Comparison of ENCODE assay signal across 17 cellular contexts in genomic region chr10:49083256-49083655, GRCh38. TPM values are rescaled to one million over a fixed set of nuclear protein-coding genes. Genes with fewer than 3 reads are reported as not detected.
DNase-seq lines count a peak whose midpoint lies in the region; ATAC-seq and TF ChIP-seq lines count a peak whose summit lies in the region.
"Had no signal": no experiment of that assay in that cellular context is flagged by ENCODE, and none has a peak within 500 bp of the region (broad histone marks: within the 10 kb centered on the region; RNA-seq: fewer than 3 reads in every experiment).

No MANE protein-coding gene starts in this region.

- ATAC-seq in GM19467 (IDR thresholded peaks at IDR 0.05; ENCODE audit: unreplicated experiment) (no peak), HG03442 (IDR thresholded peaks at IDR 0.05; ENCODE audit: unreplicated experiment) (no peak)
- ATAC-seq: stimulated activated effector memory CD8-positive, alpha-beta T cell treated with anti-CD3 and anti-CD28 coated beads, Interleukin-12 subunit alpha, Interleukin-12 subunit beta, amount 100 ng/mL, for 72 hours had no signal

- peak overlapping the region; percentile 45 for H3K4me3 ChIP-seq in OCI-LY3 (ENCODE audit: low read length)
- H3K4me3 ChIP-seq in esophagus squamous epithelium = no peak overlapping the region
- H3K4me3 ChIP-seq: BLaER1, pancreas had no signal

- WGBS in esophagus squamous epithelium, 2 donors = 63 to 82% methylated on average over 2 to 3 of the region's 8 CpGs

- H4K20me1 ChIP-seq in OCI-LY3 (ENCODE audit: insufficient read depth, low read length) = no peaks in the 10 kb centered on the region
- H4K20me1 ChIP-seq: BLaER1 had no signal

- DNase-seq in esophagus squamous epithelium (lab: John Stamatoyannopoulos, UW) (no peak), mucosa of gallbladder (ENCODE audit: low spot score) (peak; percentile 26), NCI-H2171 treated with DMSO at 0.1 percent for 48 hours (lab: John Stamatoyannopoulos, UW) (no peak)
- no peak for DNase-seq in stimulated activated CD4-positive, alpha-beta T cell treated with anti-CD3 and anti-CD28 coated beads, Interleukin-2, amount 100 ng/mL, for 24 hours
- DNase-seq: activated naive CD8-positive, alpha-beta T cell treated with anti-CD3 and anti-CD28 coated beads for 36 hours; EL; foreskin fibroblast; H7; NCI-H2171; stimulated activated CD4-positive, alpha-beta T cell treated with anti-CD3 and anti-CD28 coated beads, Interleukin-2, amount 100 ng/mL, for 48 hours had no signal

- peak overlapping the region; percentile 59; the same call in 1 of the 2 replicates for H2AFZ ChIP-seq in OCI-LY3 (ENCODE audit: low read depth, low read length)

- intact Hi-C loops in esophagus squamous epithelium (cut with DNase I) = no loop called here

- H3K36me3 ChIP-seq in OCI-LY3 (replicated peaks; ENCODE audit: low read depth, low read length) (no peaks in the 10 kb centered on the region), esophagus squamous epithelium (no peaks in the 10 kb centered on the region)
- H3K36me3 ChIP-seq: BLaER1, pancreas had no signal

- H3K4me2 ChIP-seq in OCI-LY3 (ENCODE audit: low read length) = peak overlapping the region; percentile 60
- H3K4me2 ChIP-seq: BLaER1 had no signal

- H3K27me3 ChIP-seq in OCI-LY3 (ENCODE audit: low read depth, low read length) (no peaks in the 10 kb centered on the region), esophagus squamous epithelium (peaks cover 0 to 26% (median 0%) of the 10 kb centered on the region in 4 donors)
- H3K27me3 ChIP-seq: BLaER1, pancreas had no signal

- peak overlapping the region; percentile 19; the same call in 1 of the 2 replicates for H3K9ac ChIP-seq in OCI-LY3 (ENCODE audit: low read length)
- H3K9ac ChIP-seq: BLaER1 had no signal

- TF ChIP-seq CTCF in OCI-LY3 (IDR thresholded peaks at IDR 0.05; ENCODE audit: low read depth, low read length) (no peak), esophagus squamous epithelium (IDR thresholded peaks at IDR 0.05) (no peak)

- no peak for TF ChIP-seq POLR2A in esophagus squamous epithelium (IDR thresholded peaks at IDR 0.05)

- no peaks in the 10 kb centered on the region for H3K79me2 ChIP-seq in OCI-LY3 (ENCODE audit: low read length)

- H3K9me3 ChIP-seq in OCI-LY3 (ENCODE audit: insufficient read depth, low read length) (no peaks in the 10 kb centered on the region), esophagus squamous epithelium (no peaks in the 10 kb centered on the region)
- H3K9me3 ChIP-seq: pancreas had no signal

- H3K27ac ChIP-seq in OCI-LY3 (ENCODE audit: low read length) (peak overlapping the region; percentile 25), esophagus squamous epithelium (peak overlapping the region in 3 of 4 donors; percentile 53 to 71 (median 64)), temporal lobe (ENCODE audit: low read depth, low read length) (peak overlapping the region; percentile 24)
- H3K27ac ChIP-seq: BLaER1, pancreas had no signal

- H3K4me1 ChIP-seq in OCI-LY3 (ENCODE audit: low read length) = peaks cover 36% of the 10 kb centered on the region
- H3K4me1 ChIP-seq in esophagus squamous epithelium = peaks cover 6 to 53% (median 23%) of the 10 kb centered on the region in 3 donors
- H3K4me1 ChIP-seq: pancreas had no signal

RNA-seq across cellular contexts. Expression of gene VSTM4, which starts 32.1 kb away (rescaled TPM):
- 1 to 10 TPM in 3 of 4 donors, under 1 TPM in 1; 0.80 to 6.9 (median 1.9) TPM for total RNA-seq in esophagus squamous epithelium
- 13.1 TPM for total RNA-seq in mucosa of gallbladder
- total RNA-seq in temporal lobe = 3.2 TPM
- total RNA-seq: activated naive CD8-positive, alpha-beta T cell treated with anti-CD3 and anti-CD28 coated beads for 36 hours had no signal

RNA-seq across cellular contexts. Expression of gene FAM170B, which starts 50.6 kb away (rescaled TPM):
- not detected for total RNA-seq in esophagus squamous epithelium
- not detected for total RNA-seq in mucosa of gallbladder
- not detected for total RNA-seq in temporal lobe
- total RNA-seq: activated naive CD8-positive, alpha-beta T cell treated with anti-CD3 and anti-CD28 coated beads for 36 hours; H7; pancreas had no signal
